8 cellular contexts compared by ENCODE assay signal in genomic region chr2:64019975-64020281, GRCh38. TPM values are rescaled to one million over a fixed set of nuclear protein-coding genes. Genes with fewer than 3 reads are reported as not detected.
DNase-seq lines count a peak whose midpoint lies in the region; ATAC-seq, FAIRE-seq and TF ChIP-seq lines count a peak whose summit lies in the region.

No MANE protein-coding gene starts in this region.

- DNase-seq in SIG-M5 treated with dmso at 0.1 percent for 504 hours (lab: John Stamatoyannopoulos, UW; ENCODE audit: unreplicated experiment) (peak; percentile 58), SIG-M5 (lab: John Stamatoyannopoulos, UW) (no peak), WTC11 (ENCODE audit: low spot score) (no peak), immature natural killer cell (no peak), frontal cortex (ENCODE audit: low spot score in 2 of 2) (no peak), AG08395 (ENCODE audit: low spot score) (no peak)

- H3K4me1 Mint-ChIP-seq in WTC11 (peaks cover 24% of the 10 kb centered on the region), immature natural killer cell (peaks cover 33 to 49% of the 10 kb centered on the region in 2 donors)

- H3K4me3 Mint-ChIP-seq in WTC11 (peak overlapping the region; percentile 76), immature natural killer cell (peak overlapping the region; percentile 85 to 88 (median 87))

- ATAC-seq in WTC11 (no peak), GM19395 (IDR thresholded peaks at IDR 0.05; ENCODE audit: unreplicated experiment) (no peak)

- FAIRE-seq in frontal cortex (lab: Jason Lieb, UNC) = no peak

- H3K27ac ChIP-seq in subcutaneous abdominal adipose tissue (ENCODE audit: low read depth, low read length) = peak overlapping the region; percentile 99

- H3K27me3 Mint-ChIP-seq in WTC11 (ENCODE audit: low read depth) (no peaks in the 10 kb centered on the region), immature natural killer cell (ENCODE audit: low read depth in 3 of 3) (peaks cover 3 to 14% (median 10%) of the 10 kb centered on the region in 3 donors)

- H3K27me3 ChIP-seq in subcutaneous abdominal adipose tissue (ENCODE audit: control insufficient read depth in 5 of 5, insufficient read depth in 4 of 5, low read length in 5 of 5) = no peaks in the 10 kb centered on the region

- CTCF ChIA-PET in WTC11 (lab: Charles Lee) = interaction anchor here (1.6 kb wide), 1 partner anchor 19 kb away, joined by 4 read pairs; no protein-coding TSS in a partner anchor

- peak overlapping the region; percentile 92 for H3K27ac Mint-ChIP-seq in WTC11
- H3K27ac Mint-ChIP-seq in immature natural killer cell = peak overlapping the region; percentile 87 to 96 (median 94)

- no peaks in the 10 kb centered on the region for H3K9me3 ChIP-seq in subcutaneous abdominal adipose tissue (ENCODE audit: control insufficient read depth in 5 of 5, low read length in 5 of 5)

- H3K36me3 Mint-ChIP-seq in WTC11 = no peaks in the 10 kb centered on the region
- peaks cover 0 to 4% (median 0%) of the 10 kb centered on the region in 3 donors for H3K36me3 Mint-ChIP-seq in immature natural killer cell

- POLR2A ChIA-PET in WTC11 (lab: Charles Lee) = interaction anchor here (0.6 kb wide), 1 partner anchor 178 kb away, joined by 3 read pairs; the partner anchor contains the start of gene UGP2

- H3K9me3 Mint-ChIP-seq in WTC11 (no peaks in the 10 kb centered on the region), immature natural killer cell (no peaks in the 10 kb centered on the region)

- peaks cover 0 to 35% (median 28%) of the 10 kb centered on the region in 5 donors for H3K4me1 ChIP-seq in subcutaneous abdominal adipose tissue (ENCODE audit: control insufficient read depth in 5 of 5, insufficient read depth in 5 of 5, low read length in 5 of 5)

- peak overlapping the region; percentile 27 to 90 (median 80) for H3K4me3 ChIP-seq in subcutaneous abdominal adipose tissue (ENCODE audit: low read depth in 1 of 5, low read length in 5 of 5)

- H3K9ac ChIP-seq in subcutaneous abdominal adipose tissue (ENCODE audit: low read length in 5 of 5) = peak overlapping the region; percentile 84 to 95 (median 90)

- no peak for TF ChIP-seq CTCF in WTC11 (IDR thresholded peaks at IDR 0.05)

- H3K36me3 ChIP-seq in subcutaneous abdominal adipose tissue (ENCODE audit: control insufficient read depth in 5 of 5, insufficient read depth in 5 of 5, low read length in 5 of 5) = no peaks in the 10 kb centered on the region

TF ChIP-seq in WTC11, 78 proteins besides CTCF, POLR2A, EP300 and RAD21:
- TF ChIP-seq, protein P1, sequence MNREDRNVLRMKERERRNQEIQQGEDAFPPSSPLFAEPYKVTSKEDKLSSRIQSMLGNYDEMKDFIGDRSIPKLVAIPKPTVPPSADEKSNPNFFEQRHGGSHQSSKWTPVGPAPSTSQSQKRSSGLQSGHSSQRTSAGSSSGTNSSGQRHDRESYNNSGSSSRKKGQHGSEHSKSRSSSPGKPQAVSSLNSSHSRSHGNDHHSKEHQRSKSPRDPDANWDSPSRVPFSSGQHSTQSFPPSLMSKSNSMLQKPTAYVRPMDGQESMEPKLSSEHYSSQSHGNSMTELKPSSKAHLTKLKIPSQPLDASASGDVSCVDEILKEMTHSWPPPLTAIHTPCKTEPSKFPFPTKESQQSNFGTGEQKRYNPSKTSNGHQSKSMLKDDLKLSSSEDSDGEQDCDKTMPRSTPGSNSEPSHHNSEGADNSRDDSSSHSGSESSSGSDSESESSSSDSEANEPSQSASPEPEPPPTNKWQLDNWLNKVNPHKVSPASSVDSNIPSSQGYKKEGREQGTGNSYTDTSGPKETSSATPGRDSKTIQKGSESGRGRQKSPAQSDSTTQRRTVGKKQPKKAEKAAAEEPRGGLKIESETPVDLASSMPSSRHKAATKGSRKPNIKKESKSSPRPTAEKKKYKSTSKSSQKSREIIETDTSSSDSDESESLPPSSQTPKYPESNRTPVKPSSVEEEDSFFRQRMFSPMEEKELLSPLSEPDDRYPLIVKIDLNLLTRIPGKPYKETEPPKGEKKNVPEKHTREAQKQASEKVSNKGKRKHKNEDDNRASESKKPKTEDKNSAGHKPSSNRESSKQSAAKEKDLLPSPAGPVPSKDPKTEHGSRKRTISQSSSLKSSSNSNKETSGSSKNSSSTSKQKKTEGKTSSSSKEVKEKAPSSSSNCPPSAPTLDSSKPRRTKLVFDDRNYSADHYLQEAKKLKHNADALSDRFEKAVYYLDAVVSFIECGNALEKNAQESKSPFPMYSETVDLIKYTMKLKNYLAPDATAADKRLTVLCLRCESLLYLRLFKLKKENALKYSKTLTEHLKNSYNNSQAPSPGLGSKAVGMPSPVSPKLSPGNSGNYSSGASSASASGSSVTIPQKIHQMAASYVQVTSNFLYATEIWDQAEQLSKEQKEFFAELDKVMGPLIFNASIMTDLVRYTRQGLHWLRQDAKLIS (CRISPR knock-in tag; IDR thresholded peaks at IDR 0.05; ENCODE audit: borderline replicate concordance) = no peak
- no peak for TF ChIP-seq CBFB (CRISPR knock-in tag; IDR thresholded peaks at IDR 0.05; ENCODE audit: low read depth)
- no peak for TF ChIP-seq ZNF281 (CRISPR knock-in tag; IDR thresholded peaks at IDR 0.05)
- TF ChIP-seq IRF2 (CRISPR knock-in tag; IDR thresholded peaks at IDR 0.05; ENCODE audit: borderline replicate concordance, low read depth) = no peak
- TF ChIP-seq FOXK1 (CRISPR knock-in tag; IDR thresholded peaks at IDR 0.05) = no peak

RNA-seq across cellular contexts. Expression of gene VPS54, which starts 0.7 kb away (rescaled TPM):
- total RNA-seq in WTC11 (2021) (12.4 to 14.6 TPM (median 13.5 TPM) in 3 replicates), frontal cortex (38.7 TPM)
- 1 to 10 TPM; 2.3 to 8.1 (median 5.8) TPM for polyA plus RNA-seq in immature natural killer cell
